ENCODE assay signal across 8 cellular contexts in genomic region chr1:145978860-145979745, GRCh38. TPM values are rescaled to one million over a fixed set of nuclear protein-coding genes. Genes with fewer than 3 reads are reported as not detected.
DNase-seq lines count a peak whose midpoint lies in the region; ATAC-seq, FAIRE-seq and TF ChIP-seq lines count a peak whose summit lies in the region.

No MANE protein-coding gene starts in this region.

- peaks cover 26% of the 10 kb centered on the region for H3F3A ChIP-seq in DOHH2 (ENCODE audit: control insufficient read depth, insufficient read depth)

- 0 out of 2 replicates have a peak, but pooled peaks have one; percentile 21 for TF ChIP-seq POLR2A in Raji (IDR thresholded peaks at IDR 0.05; ENCODE audit: insufficient read depth, low read depth, low read length)
- TF ChIP-seq POLR2A in testis (IDR thresholded peaks at IDR 0.05), result peak; percentile 17

- H3K27me3 ChIP-seq in DOHH2 (ENCODE audit: control insufficient read depth, low read length), result no peaks in the 10 kb centered on the region
- no peaks in the 10 kb centered on the region for H3K27me3 ChIP-seq in KMS-11 (ENCODE audit: insufficient read depth, low read depth)
- no peaks in the 10 kb centered on the region for H3K27me3 ChIP-seq in neuron (ENCODE audit: insufficient read depth, low read length)
- no peaks in the 10 kb centered on the region for H3K27me3 ChIP-seq in testis

- H3K36me3 ChIP-seq in DOHH2 (ENCODE audit: control insufficient read depth, low read length) (peaks cover 19% of the 10 kb centered on the region), KMS-11 (ENCODE audit: insufficient read depth) (no peaks in the 10 kb centered on the region), neuron (ENCODE audit: insufficient read depth, low read length) (no peaks in the 10 kb centered on the region), testis (ENCODE audit: low read depth, missing control alignments) (no peaks in the 10 kb centered on the region)

- no peaks in the 10 kb centered on the region for H3K9me2 ChIP-seq in DOHH2 (replicated peaks; ENCODE audit: control insufficient read depth, low read length)

- H3K4me2 ChIP-seq in DOHH2 (ENCODE audit: low read length) (peak overlapping the region; percentile 79), KMS-11 (peak overlapping the region; percentile 93)

- DNase-seq in activated effector memory CD4-positive, alpha-beta T cell treated with anti-CD3 and anti-CD28 coated beads, Interleukin-2, amount 50 U/mL, for 16 hours, result peak; percentile 91
- DNase-seq in frontal cortex (ENCODE audit: low spot score in 2 of 2), result peak; percentile 75 to 78
- DNase-seq in testis, result peak; percentile 97

- ATAC-seq in GM21786 (IDR thresholded peaks at IDR 0.05; ENCODE audit: unreplicated experiment), result peak; percentile 83

- peak overlapping the region; percentile 58 for H2AFZ ChIP-seq in KMS-11 (ENCODE audit: low read depth)
- H2AFZ ChIP-seq in neuron (ENCODE audit: low read depth, low read length), result no peak overlapping the region

- H3K27ac ChIP-seq in DOHH2 (ENCODE audit: low read depth, low read length) (peak overlapping the region; percentile 93), KMS-11 (peak overlapping the region; percentile 85), testis (peak overlapping the region; percentile 90 to 96)

- H3K9me3 ChIP-seq in DOHH2 (ENCODE audit: control insufficient read depth, insufficient read depth, low read length) (no peaks in the 10 kb centered on the region), neuron (ENCODE audit: low read length) (no peaks in the 10 kb centered on the region), testis (no peaks in the 10 kb centered on the region)

- H3K4me3 ChIP-seq in DOHH2 (ENCODE audit: low read length) (peak overlapping the region; percentile 65), KMS-11 (IDR thresholded peaks at IDR 0.05; ENCODE audit: insufficient read depth, low read depth, low read length) (peak overlapping the region; percentile 84), neuron (ENCODE audit: low read length) (peak overlapping the region; percentile 25), testis (no peak overlapping the region)

- 26 to 27% methylated on average over 9 of the region's 9 CpGs for WGBS in testis, 2 donors

- H3K79me2 ChIP-seq in DOHH2 (ENCODE audit: control insufficient read depth, low read length), result no peaks in the 10 kb centered on the region
- H3K79me2 ChIP-seq in KMS-11 (ENCODE audit: insufficient read depth, low read depth), result no peaks in the 10 kb centered on the region

- H4K20me1 ChIP-seq in DOHH2 (ENCODE audit: control insufficient read depth, insufficient read depth, low read depth, low read length) (no peaks in the 10 kb centered on the region), KMS-11 (ENCODE audit: insufficient read depth) (no peaks in the 10 kb centered on the region)

- intact Hi-C loops in testis (cut with DNase I; ENCODE audit: low total_unique reads), result no loop called here

- H3K4me1 ChIP-seq in DOHH2 (ENCODE audit: control insufficient read depth, low read length) (peaks cover 67% of the 10 kb centered on the region), KMS-11 (ENCODE audit: low read depth, poor library complexity, severe bottlenecking) (peaks cover 62% of the 10 kb centered on the region), neuron (ENCODE audit: insufficient read depth, low read length) (peaks cover 29% of the 10 kb centered on the region), testis (peaks cover 29% of the 10 kb centered on the region)

- H3K9ac ChIP-seq in KMS-11, result peak overlapping the region; percentile 41

- no peak for FAIRE-seq in frontal cortex (lab: Jason Lieb, UNC)

- TF ChIP-seq CTCF in DOHH2 (IDR thresholded peaks at IDR 0.05; ENCODE audit: low read depth, low read length, poor library complexity, severe bottlenecking) (peak; percentile 72), KMS-11 (conservative IDR thresholded peaks at IDR 0.05; ENCODE audit: low read depth, low read length) (peak; percentile 80), testis (IDR thresholded peaks at IDR 0.05) (peak in 2 of 3 experiments; percentile 12 to 24)

RNA-seq across cellular contexts. Expression of gene POLR3GL, which starts 14.6 kb away (rescaled TPM):
- 14.7 TPM for total RNA-seq in frontal cortex
- total RNA-seq in testis, result 10 to 100 TPM; 20.9 to 23.5 TPM
- 37.9 TPM for polyA plus RNA-seq in testis (ENCODE audit: insufficient read depth, low read depth, low replicate concordance)

RNA-seq across cellular contexts. Expression of gene ANKRD34A, which starts 14.7 kb away (rescaled TPM):
- total RNA-seq in frontal cortex (1.6 TPM), testis (under 1 TPM; 0.31 to 0.43 TPM)
- 0.51 TPM for polyA plus RNA-seq in testis (ENCODE audit: insufficient read depth, low read depth, low replicate concordance)

RNA-seq across cellular contexts. Expression of gene TXNIP, which starts 17.3 kb away (rescaled TPM):
- total RNA-seq in frontal cortex, result 125 TPM
- total RNA-seq in testis, result 100 to 1,000 TPM; 268 to 328 TPM
- 274 TPM for polyA plus RNA-seq in testis (ENCODE audit: insufficient read depth, low read depth, low replicate concordance)

RNA-seq across cellular contexts. Expression of gene LIX1L, which starts 21.3 kb away (rescaled TPM):
- total RNA-seq in frontal cortex, result 17.1 TPM
- 10 to 100 TPM; 15.8 to 20.6 TPM for total RNA-seq in testis
- polyA plus RNA-seq in testis (ENCODE audit: insufficient read depth, low read depth, low replicate concordance), result 16.6 TPM

RNA-seq across cellular contexts. Expression of gene HJV, which starts 42.4 kb away (rescaled TPM):
- not detected for total RNA-seq in frontal cortex
- under 1 TPM in 1 of 2 donors, not detected in 1; 0.43 TPM for total RNA-seq in testis
- polyA plus RNA-seq in testis (ENCODE audit: insufficient read depth, low read depth, low replicate concordance), result 7.7 TPM

Comparison
In these comparisons a context has a peak if more than half of its experiments do, and no peak if none do; other contexts are left out.
1. H3K4me3 ChIP-seq: peak in DOHH2 (single experiment), KMS-11 (single experiment) and neuron (single experiment); none in testis (0 of 2).
2. CTCF ChIP-seq: peak in every context shown above with its lines; median percentile 80 in KMS-11; 72 in DOHH2; 18 in testis.
3. Peak in every context shown above with its lines, with median percentiles within 50 percentile points of each other: H3K27ac ChIP-seq and DNase-seq.